Comparison of ENCODE assay signal across 9 cellular contexts in genomic region chr5:175895701-175896102, GRCh38. TPM values are rescaled to one million over a fixed set of nuclear protein-coding genes. Genes with fewer than 3 reads are reported as not detected.
A peak's percentile ranks its signal among the peaks of the same experiment; 100 is the strongest.
DNase-seq lines count a peak whose midpoint lies in the region; ATAC-seq, FAIRE-seq and TF ChIP-seq lines count a peak whose summit lies in the region.
"Had no signal": no experiment of that assay in that cellular context is flagged by ENCODE, and none has a peak within 500 bp of the region (broad histone marks: within the 10 kb centered on the region; RNA-seq: fewer than 3 reads in every experiment).

No MANE protein-coding gene starts in this region.

- TF ChIP-seq CTCF in GM12878 (IDR thresholded peaks at IDR 0.05 in 2 of 3, conservative IDR thresholded peaks at IDR 0.05 in 1 of 3; ENCODE audit: control insufficient read depth in 2 of 3, extremely low read depth in 1 of 3, insufficient read depth in 1 of 3, low read depth in 3 of 3, low read length in 3 of 3): no peak
- TF ChIP-seq CTCF in ovary (IDR thresholded peaks at IDR 0.05): no peak
- no peak for TF ChIP-seq CTCF in prostate gland (IDR thresholded peaks at IDR 0.05)

- H3K4me1 ChIP-seq in GM12878 (ENCODE audit: control insufficient read depth, insufficient read depth, low read length): peaks cover 7% of the 10 kb centered on the region
- no peaks in the 10 kb centered on the region for H3K4me1 ChIP-seq in ovary (ENCODE audit: insufficient read depth)
- H3K4me1 ChIP-seq in prostate gland (replicated peaks): no peaks in the 10 kb centered on the region

- TF ChIP-seq RAD21 in GM12878 (IDR thresholded peaks at IDR 0.05; ENCODE audit: insufficient read depth, low read depth, low read length): no peak

- H3K27me3 ChIP-seq in GM12878 (replicated peaks in 1 of 2; ENCODE audit: control insufficient read depth in 2 of 2, insufficient read depth in 2 of 2, low read length in 1 of 2) (no peaks in the 10 kb centered on the region), ovary (no peaks in the 10 kb centered on the region), prostate gland (replicated peaks; ENCODE audit: insufficient read depth) (no peaks in the 10 kb centered on the region)

- CTCF ChIA-PET in GM12878 (lab: Yijun Ruan, JAX): interaction anchor here (1.9 kb wide), 1 partner anchor 165 kb away, joined by 5 read pairs; no protein-coding TSS in a partner anchor

- no TSS peak for BruUV-seq in GM12878 (replicated peaks; lab: Mats Ljungman, UMichigan)

- H3K79me2 ChIP-seq in GM12878 (ENCODE audit: control insufficient read depth, insufficient read depth, low read length): no peaks in the 10 kb centered on the region

- RAD21 ChIA-PET in GM12878 (lab: Charles Lee; ENCODE audit: unreplicated experiment): no interaction called here

- TF ChIP-seq EP300 in GM12878 (IDR thresholded peaks at IDR 0.05; ENCODE audit: borderline replicate concordance in 1 of 2, control insufficient read depth in 1 of 2, low read depth in 2 of 2, low read length in 2 of 2): no peak
- TF ChIP-seq EP300 in ovary (IDR thresholded peaks at IDR 0.05): no peak

- H3K9ac ChIP-seq in GM12878 (ENCODE audit: control insufficient read depth, insufficient read depth, low read length): 0 out of 2 replicates have a peak overlapping the region, but pooled peaks have one; percentile 12

- no peaks in the 10 kb centered on the region for H3K9me3 ChIP-seq in GM12878 (replicated peaks; ENCODE audit: control insufficient read depth, insufficient read depth, low read length)
- H3K9me3 ChIP-seq in ovary: no peaks in the 10 kb centered on the region
- H3K9me3 ChIP-seq in prostate gland: no peaks in the 10 kb centered on the region

- H2AFZ ChIP-seq in GM12878 (ENCODE audit: control insufficient read depth, low read depth, low read length): peak overlapping the region; percentile 60; the same call in 1 of the 2 replicates

- peak; percentile 96 for ATAC-seq in GM18861 (IDR thresholded peaks at IDR 0.05; ENCODE audit: unreplicated experiment)
- peak; percentile 65 for ATAC-seq in HG02763 (IDR thresholded peaks at IDR 0.05; ENCODE audit: unreplicated experiment)
- ATAC-seq in GM12878: peak; percentile 96
- no peak for ATAC-seq in HG03439 (IDR thresholded peaks at IDR 0.05; ENCODE audit: unreplicated experiment)

- H3K36me3 ChIP-seq in GM12878 (ENCODE audit: control insufficient read depth in 2 of 2, insufficient read depth in 2 of 2, low read length in 1 of 2) (no peaks in the 10 kb centered on the region), ovary (no peaks in the 10 kb centered on the region), prostate gland (no peaks in the 10 kb centered on the region)

- no peak for FAIRE-seq in GM12878 (lab: Jason Lieb, UNC)

- intact Hi-C loops in GM12878 (cut with micrococcal nuclease; ENCODE audit: unreplicated experiment): no loop called here
- intact Hi-C loops in ovary (cut with DNase I): no loop called here
- intact Hi-C loops in prostate gland (cut with DNase I): no loop called here

- in situ Hi-C loops in GM12878 (cut with MboI): no loop called here

- SMC1A ChIA-PET in GM12878 (lab: Charles Lee; ENCODE audit: uncharacterized antibody, unreplicated experiment): interaction anchor here (1.9 kb wide), 1 partner anchor 8 kb away, joined by 5 read pairs; no protein-coding TSS in a partner anchor

- no peak overlapping the region for H3K27ac ChIP-seq in GM12878 (ENCODE audit: control insufficient read depth, insufficient read depth)
- no peak overlapping the region for H3K27ac ChIP-seq in ovary
- H3K27ac ChIP-seq in prostate gland: no peak overlapping the region

- POLR2A ChIA-PET in GM12878 (lab: Charles Lee): no interaction called here

- 5% methylated on average over 9 of the region's 9 CpGs for WGBS in GM12878 (ENCODE audit: insufficient coverage, insufficient replicate concordance, low lambda C conversion rate, missing lambda C conversion rate)
- 61 to 75% (median 61%) methylated on average over 9 of the region's 9 CpGs for WGBS in ovary, 3 donors
- 33% methylated on average over 9 of the region's 9 CpGs for WGBS in prostate gland

- TF ChIP-seq POLR2A in GM12878 (IDR thresholded peaks at IDR 0.05; ENCODE audit: low read depth, low read length) (no peak), ovary (IDR thresholded peaks at IDR 0.05) (no peak), prostate gland (IDR thresholded peaks at IDR 0.05) (no peak)

- H3K4me2 ChIP-seq in GM12878 (ENCODE audit: control insufficient read depth, insufficient read depth): peak overlapping the region; percentile 54

- no peaks in the 10 kb centered on the region for H4K20me1 ChIP-seq in GM12878 (ENCODE audit: control insufficient read depth, insufficient read depth)

- DNase-seq in OCI-M1 (lab: John Stamatoyannopoulos, UW) (peak; percentile 8), GM12878 (ENCODE audit: low read depth, low spot score) (peak; percentile 53), ovary (no peak), prostate gland (ENCODE audit: low spot score) (no peak), NCI-H1436 treated with DMSO at 0.1 percent for 48 hours (lab: John Stamatoyannopoulos, UW) (no peak)

- no peak overlapping the region for H3K4me3 ChIP-seq in GM12878
- H3K4me3 ChIP-seq in ovary: no peak overlapping the region
- H3K4me3 ChIP-seq in prostate gland: no peak overlapping the region

TF ChIP-seq in GM12878, 131 proteins besides CTCF, POLR2A, EP300 and RAD21:
- peak; percentile 59; the same call in 1 of the 2 replicates for TF ChIP-seq MTA2 (IDR thresholded peaks at IDR 0.05; ENCODE audit: low read depth)
- 0 out of 4 replicates have a peak, but pooled peaks of 1 of the 2 experiments have one; percentile 11 for TF ChIP-seq BHLHE40 (IDR thresholded peaks at IDR 0.05; ENCODE audit: borderline replicate concordance in 1 of 2, low read depth in 2 of 2, low read length in 1 of 2)
- peak; percentile 83 for TF ChIP-seq MEF2B (IDR thresholded peaks at IDR 0.05; ENCODE audit: partially characterized antibody, poor library complexity, severe bottlenecking)
- TF ChIP-seq ASH2L (IDR thresholded peaks at IDR 0.05; ENCODE audit: borderline replicate concordance, low read depth): no peak
- TF ChIP-seq RUNX3 (IDR thresholded peaks at IDR 0.05; ENCODE audit: low read length): peak; percentile 44; the same call in 1 of the 2 replicates
- TF ChIP-seq EGR1 (IDR thresholded peaks at IDR 0.05; ENCODE audit: borderline replicate concordance in 1 of 2, low read depth in 2 of 2, low read length in 2 of 2): no peak

RNA-seq across cellular contexts. Expression of gene CPLX2, which starts 24.3 kb away (rescaled TPM):
- not detected in 2 replicates for total RNA-seq in GM12878 (2013; cell fraction: nucleolus; rRNA removed)
- total RNA-seq in GM12878 (2014; rRNA removed) (not detected in 2 replicates), GM12878 (2014; rRNA removed; fragmentation: Illumina TruSeq; extraction: Trizol) (not detected in 2 replicates), GM12878 (2021) (0.05 TPM in 2 replicates), ovary (under 1 TPM in 1 of 7 donors, not detected in 6; 0.26 TPM), prostate gland (1 to 10 TPM in 1 of 2 donors, under 1 TPM in 1; 0.23 to 1.0 TPM)
- polyA plus RNA-seq in GM12878 (2011; ENCODE audit: low read depth): not detected
- polyA plus RNA-seq in GM12878 (2011; rRNA removed) (not detected in 2 replicates), GM12878 (2014; fragmentation: Illumina TruSeq; extraction: Trizol) (0.01 TPM in 1 of 2 replicates, not detected in the other), GM12878 (2014; fragmentation: Nextera tagmentation; extraction: Ambion mirVana) (not detected), GM12878 (2014; rRNA removed) (0.04 TPM in 1 of 2 replicates, not detected in the other), GM12878 (2016; fragmentation: Nextera tagmentation; extraction: Ambion mirVana) (under 1 TPM in 1 of 2 experiments, not detected in 1; 0.23 TPM), ovary (not detected)
- polyA plus RNA-seq in GM12878 (2011; cell fraction: cytosol; rRNA removed): not detected in 2 replicates
- not detected in 2 replicates for polyA plus RNA-seq in GM12878 (2011; cell fraction: nucleus; rRNA removed)
- not detected in 2 replicates for polyA plus RNA-seq in GM12878 (2012)
- not detected in 2 replicates for polyA minus RNA-seq in GM12878 (2011; rRNA and poly(A)+ RNA removed)
- not detected in 2 replicates for polyA minus RNA-seq in GM12878 (2011; cell fraction: cytosol; rRNA and poly(A)+ RNA removed)
- polyA minus RNA-seq in GM12878 (2011; cell fraction: nucleus; rRNA and poly(A)+ RNA removed): not detected in 2 replicates
- total RNA-seq: fibroblast of lung had no signal

Comparison
In these comparisons a context has a peak if more than half of its experiments do, and no peak if none do; other contexts are left out.
1. DNase-seq: peak in OCI-M1 (single experiment) and GM12878 (single experiment); none in ovary (0 of 5), prostate gland (single experiment) and NCI-H1436 treated with DMSO at 0.1 percent for 48 hours (single experiment).